Comparison of ENCODE assay signal across 20 cellular contexts in the genomic region with DNA sequence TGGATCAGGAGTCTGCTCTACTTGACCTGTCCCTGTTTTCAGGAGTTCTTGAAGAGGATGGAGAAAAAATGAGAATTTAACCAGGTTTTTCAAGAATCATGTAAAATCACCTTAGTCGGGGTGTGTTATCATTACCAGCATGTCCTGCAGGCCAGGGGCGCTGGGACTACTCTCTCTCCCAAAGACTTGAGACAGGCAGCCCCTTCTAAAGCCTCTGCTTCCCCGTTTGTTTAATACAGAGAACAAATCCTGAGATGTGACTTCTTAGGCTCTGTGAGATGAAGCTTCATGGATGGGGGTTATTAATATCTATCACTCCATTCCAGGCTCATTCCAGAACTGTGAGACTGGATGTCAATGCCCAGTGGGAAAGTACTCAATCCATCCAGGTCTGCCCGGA. TPM values are rescaled to one million over a fixed set of nuclear protein-coding genes. Genes with fewer than 3 reads are reported as not detected.
DNase-seq lines count a peak whose midpoint lies in the region; ATAC-seq and TF ChIP-seq lines count a peak whose summit lies in the region.
"Had no signal": no experiment of that assay in that cellular context is flagged by ENCODE, and none has a peak within 500 bp of the region (broad histone marks: within the 10 kb centered on the region; RNA-seq: fewer than 3 reads in every experiment).

No MANE protein-coding gene starts in this region.

- no peak for ATAC-seq in activated B cell treated with CpG ODN at 0.5 μM for 24 hours (ENCODE audit: low read depth)
- no peak for ATAC-seq in stimulated activated naive B cell treated with anti-CD40 and anti-IgM and Interleukin-4, amounts not matched to agents 10 μg/mL and 1 μg/mL and 100 μg/mL, for 72 hours (replicated peaks)
- ATAC-seq: CD8-positive, alpha-beta T cell; HCT116; Panc1; Right ventricle myocardium inferior had no signal

- peak overlapping the region; percentile 96 for H3K27ac Mint-ChIP-seq in activated B cell treated with CpG ODN at 0.5 μM for 24 hours
- H3K27ac Mint-ChIP-seq in stimulated activated naive B cell treated with anti-CD40 and anti-IgM and Interleukin-4, amounts not matched to agents 10 μg/mL and 1 μg/mL and 100 μg/mL, for 72 hours, result peak overlapping the region; percentile 96
- H3K27ac Mint-ChIP-seq: CD8-positive, alpha-beta T cell had no signal

- H3K4me3 ChIP-seq in GM08714 (ENCODE audit: low read length) (peak overlapping the region; percentile 89; the same call in 1 of the 2 replicates), H7 (ENCODE audit: insufficient read depth, low read depth, low read length) (no peak overlapping the region)
- H3K4me3 ChIP-seq: SK-N-MC had no signal

- intact Hi-C loops in activated B cell treated with CpG ODN at 0.5 μM for 24 hours (cut with micrococcal nuclease), result loop anchor here (5.0 kb wide), 1 partner anchor 456 kb away; a partner anchor contains a TSS

- peak; percentile 25 for DNase-seq in H7
- DNase-seq in activated B cell treated with CpG ODN at 0.5 μM for 24 hours, result no peak
- DNase-seq in stimulated activated naive B cell treated with anti-CD40 and anti-IgM and Interleukin-4, amounts not matched to agents 10 μg/mL and 1 μg/mL and 100 μg/mL, for 72 hours, result no peak
- DNase-seq in CD1c-positive myeloid dendritic cell (ENCODE audit: extremely low spot score), result no peak
- no peak for DNase-seq in NCI-H1930 (lab: John Stamatoyannopoulos, UW)
- no peak for DNase-seq in superior temporal gyrus (ENCODE audit: extremely low spot score)
- DNase-seq: DMS79, MV-4-11, NCI-H1436, NCI-H2081 treated with DMSO at 0.1 percent for 48 hours, NCI-H510A, NCI-H82, T-helper 1 cell had no signal

- CTCF ChIA-PET in activated B cell treated with CpG ODN at 0.5 μM for 24 hours (lab: Charles Lee), result interaction anchor here (3.4 kb wide), 1 partner anchor 298 kb away, joined by 15 read pairs; no protein-coding TSS in a partner anchor

- no peaks in the 10 kb centered on the region for H3K36me3 ChIP-seq in H7 (replicated peaks; ENCODE audit: control insufficient read depth, insufficient read depth, low read length)

- no peak for TF ChIP-seq CTCF in activated B cell treated with CpG ODN at 0.5 μM for 24 hours (IDR thresholded peaks at IDR 0.05)

- peak overlapping the region; percentile 90 for H3K4me3 Mint-ChIP-seq in activated B cell treated with CpG ODN at 0.5 μM for 24 hours
- peak overlapping the region; percentile 89 to 91 for H3K4me3 Mint-ChIP-seq in stimulated activated naive B cell treated with anti-CD40 and anti-IgM and Interleukin-4, amounts not matched to agents 10 μg/mL and 1 μg/mL and 100 μg/mL, for 72 hours

- no peaks in the 10 kb centered on the region for H3K9me3 Mint-ChIP-seq in activated B cell treated with CpG ODN at 0.5 μM for 24 hours
- H3K9me3 Mint-ChIP-seq in stimulated activated naive B cell treated with anti-CD40 and anti-IgM and Interleukin-4, amounts not matched to agents 10 μg/mL and 1 μg/mL and 100 μg/mL, for 72 hours, result no peaks in the 10 kb centered on the region
- H3K9me3 Mint-ChIP-seq: CD8-positive, alpha-beta T cell had no signal

- H3K36me3 Mint-ChIP-seq in activated B cell treated with CpG ODN at 0.5 μM for 24 hours (ENCODE audit: low read depth), result peaks cover 56% of the 10 kb centered on the region
- peaks cover 39 to 63% of the 10 kb centered on the region in 2 donors for H3K36me3 Mint-ChIP-seq in stimulated activated naive B cell treated with anti-CD40 and anti-IgM and Interleukin-4, amounts not matched to agents 10 μg/mL and 1 μg/mL and 100 μg/mL, for 72 hours
- H3K36me3 Mint-ChIP-seq: CD8-positive, alpha-beta T cell had no signal

- peaks cover 96% of the 10 kb centered on the region for H3K27me3 ChIP-seq in H7 (ENCODE audit: control insufficient read depth, insufficient read depth, low read length)

- H3K27me3 Mint-ChIP-seq in activated B cell treated with CpG ODN at 0.5 μM for 24 hours, result no peaks in the 10 kb centered on the region
- H3K27me3 Mint-ChIP-seq in stimulated activated naive B cell treated with anti-CD40 and anti-IgM and Interleukin-4, amounts not matched to agents 10 μg/mL and 1 μg/mL and 100 μg/mL, for 72 hours, result no peaks in the 10 kb centered on the region

- H3K4me1 Mint-ChIP-seq in activated B cell treated with CpG ODN at 0.5 μM for 24 hours, result peaks cover 61% of the 10 kb centered on the region
- peaks cover 41 to 58% of the 10 kb centered on the region in 2 donors for H3K4me1 Mint-ChIP-seq in stimulated activated naive B cell treated with anti-CD40 and anti-IgM and Interleukin-4, amounts not matched to agents 10 μg/mL and 1 μg/mL and 100 μg/mL, for 72 hours

- POLR2A ChIA-PET in activated B cell treated with CpG ODN at 0.5 μM for 24 hours (lab: Charles Lee), result interaction anchor here (1.2 to 16.7 kb wide), 10 partner anchors 24 to 379 kb away, joined by 3 to 291 read pairs (median 10); a partner anchor contains a TSS

RNA-seq across cellular contexts. Expression of a gene that starts 3.0 kb away (rescaled TPM):
- 1.7 and 4.7 TPM in 2 replicates for total RNA-seq in H7 (2014; rRNA removed; shearing (Covaris generic))
- 580 and 619 TPM in 2 replicates for total RNA-seq in activated B cell treated with CpG ODN at 0.5 μM for 24 hours
- total RNA-seq: G401, Right ventricle myocardium inferior had no signal

Comparison
In these comparisons a context has a peak if more than half of its experiments do, and no peak if none do; other contexts are left out.
1. RNA of a gene that starts 3.0 kb away (total RNA-seq): 580 to 619 TPM in activated B cell treated with CpG ODN at 0.5 μM for 24 hours; 1.7 to 4.7 TPM in H7; every median in the first group is over 100 times any median in the second.